ENCODE assay signal across 8 cellular contexts in genomic region chr21:43106965-43107793, GRCh38. TPM values are rescaled to one million over a fixed set of nuclear protein-coding genes. Genes with fewer than 3 reads are reported as not detected.
A peak's percentile ranks its signal among the peaks of the same experiment; 100 is the strongest.
DNase-seq lines count a peak whose midpoint lies in the region; ATAC-seq and TF ChIP-seq lines count a peak whose summit lies in the region.
"Not testable (repeated sequence)": the region's sequence is repeated elsewhere in the genome, so short reads cannot be mapped to it uniquely, and the experiment has no call there.

Gene U2AF1, minus strand, starts transcription at chr21:43107570. Its CDS starts 76 bp downstream, at chr21:43107494.

- not testable (repeated sequence) for H3K27ac Mint-ChIP-seq in CD8-positive, alpha-beta T cell
- peak within 1 kb of the TSS in 1 of 6 donors; percentile 57 for H3K27ac Mint-ChIP-seq in naive B cell

- not testable (repeated sequence) for H3K9me3 Mint-ChIP-seq in CD8-positive, alpha-beta T cell; naive B cell

- TF ChIP-seq POLR2A in gastroesophageal sphincter (IDR thresholded peaks at IDR 0.05): not testable (repeated sequence)

- not testable (repeated sequence) for H3K4me1 ChIP-seq in CD8-positive, alpha-beta T cell (ENCODE audit: insufficient read depth, low read length); SK-N-SH (ENCODE audit: control insufficient read depth in 1 of 2, insufficient read depth in 2 of 2, low read depth in 1 of 2, low read length in 1 of 2); gastroesophageal sphincter

- peak within 1 kb of the TSS; percentile 42 for H3K27ac ChIP-seq in CD8-positive, alpha-beta T cell (ENCODE audit: low read depth, low read length)
- not testable (repeated sequence) for H3K27ac ChIP-seq in SK-N-SH (ENCODE audit: low read depth in 2 of 2, low read length in 1 of 2); adipose tissue (ENCODE audit: low read depth, low read length)
- H3K27ac ChIP-seq in gastroesophageal sphincter: peak within 1 kb of the TSS in 3 of 4 donors; percentile 65 to 87 (median 85)

- POLR2A ChIA-PET in CD8-positive, alpha-beta T cell (lab: Charles Lee); SK-N-SH (lab: Yijun Ruan, JAX): not testable (repeated sequence)

- not testable (repeated sequence) for H3K9me3 ChIP-seq in CD8-positive, alpha-beta T cell (ENCODE audit: low read length); SK-N-SH; gastroesophageal sphincter

- peak within 1 kb of the TSS; percentile 49 for H3K4me3 Mint-ChIP-seq in CD8-positive, alpha-beta T cell
- H3K4me3 Mint-ChIP-seq in naive B cell: peak within 1 kb of the TSS in 4 of 8 donors; percentile 53 to 77 (median 59)

- TF ChIP-seq RAD21 in SK-N-SH (IDR thresholded peaks at IDR 0.05; ENCODE audit: low read length): not testable (repeated sequence)

- H3K4me3 ChIP-seq in CD8-positive, alpha-beta T cell (ENCODE audit: low read depth, low read length): not testable (repeated sequence)
- H3K4me3 ChIP-seq in SK-N-SH (ENCODE audit: low read depth in 2 of 2, low read length in 1 of 2) (peak within 1 kb of the TSS in 1 of 2 experiments; percentile 48; a peak in 2 of 4 replicates), gastroesophageal sphincter (peak within 1 kb of the TSS in 1 of 2 donors; percentile 77)

- H3K4me1 Mint-ChIP-seq in CD8-positive, alpha-beta T cell (ENCODE audit: low read depth); naive B cell: not testable (repeated sequence)

- H3K79me2 ChIP-seq in SK-N-SH (ENCODE audit: insufficient read depth): not testable (repeated sequence)

- H3K27me3 Mint-ChIP-seq in CD8-positive, alpha-beta T cell (ENCODE audit: low read depth); naive B cell: not testable (repeated sequence)

- H2AFZ ChIP-seq in SK-N-SH (ENCODE audit: low read depth): not testable (repeated sequence)

- H3K9me2 ChIP-seq in SK-N-SH: not testable (repeated sequence)

- H3K4me2 ChIP-seq in SK-N-SH: not testable (repeated sequence)

- H3K36me3 Mint-ChIP-seq in CD8-positive, alpha-beta T cell; naive B cell: not testable (repeated sequence)

- CTCF ChIA-PET in CD8-positive, alpha-beta T cell (lab: Charles Lee); SK-N-SH (lab: Yijun Ruan, JAX): not testable (repeated sequence)

- peak; percentile 93 for ATAC-seq in CD8-positive, alpha-beta T cell
- peak; percentile 66 for ATAC-seq in GM21423 (IDR thresholded peaks at IDR 0.05; ENCODE audit: unreplicated experiment)
- peak; percentile 64 for ATAC-seq in HG03196 (IDR thresholded peaks at IDR 0.05; ENCODE audit: unreplicated experiment)
- peak; percentile 99 for ATAC-seq in gastroesophageal sphincter
- ATAC-seq in naive B cell (ENCODE audit: low read depth in 2 of 2): peak; percentile 86 to 91

- not testable (repeated sequence) for H3F3A ChIP-seq in SK-N-SH (replicated peaks; ENCODE audit: insufficient read depth)

- H3K9ac ChIP-seq in SK-N-SH: peak within 1 kb of the TSS; percentile 41; the same call in 1 of the 2 replicates

- intact Hi-C loops in CD8-positive, alpha-beta T cell (cut with DNase I, micrococcal nuclease): not testable (repeated sequence)

- not testable (repeated sequence) for H3K36me3 ChIP-seq in CD8-positive, alpha-beta T cell (ENCODE audit: insufficient read depth, low read length); SK-N-SH (replicated peaks in 1 of 2; ENCODE audit: control insufficient read depth in 1 of 2, insufficient read depth in 2 of 2, low read length in 1 of 2); gastroesophageal sphincter

- peak in 5 of 7 experiments; percentile 39 to 77 (median 68) for DNase-seq in CD8-positive, alpha-beta T cell
- DNase-seq in SK-N-SH (peak; percentile 9), naive B cell (peak; percentile 54)
- DNase-seq in stimulated activated CD4-positive, alpha-beta T cell treated with anti-CD3 and anti-CD28 coated beads, TNF-alpha, amount 100 ng/mL, for 24 hours (ENCODE audit: low read depth in 3 of 3): peak; percentile 33 to 76 (median 51)

- H3K27me3 ChIP-seq in CD8-positive, alpha-beta T cell (ENCODE audit: insufficient read depth, low read length); SK-N-SH (ENCODE audit: insufficient read depth); gastroesophageal sphincter: not testable (repeated sequence)

- TF ChIP-seq CTCF in CD8-positive, alpha-beta T cell (IDR thresholded peaks at IDR 0.05); SK-N-SH (IDR thresholded peaks at IDR 0.05); gastroesophageal sphincter (IDR thresholded peaks at IDR 0.05): not testable (repeated sequence)

- no CpG with 5 or more reads among the region's 107 CpGs for whole genome bisulfite sequencing in SK-N-SH (ENCODE audit: low lambda C conversion rate)
- WGBS in adipose tissue, 3 donors: 1% methylated on average over 23 of the region's 107 CpGs; no CpG with 5 or more reads in 2 of the 3 donors
- no CpG with 5 or more reads among the region's 107 CpGs for WGBS in gastroesophageal sphincter (ENCODE audit: low coverage in 1 of 2), 2 donors

- TF ChIP-seq EP300 in SK-N-SH (IDR thresholded peaks at IDR 0.05; ENCODE audit: borderline replicate concordance in 1 of 2, low read depth in 1 of 2, low read length in 1 of 2); gastroesophageal sphincter (IDR thresholded peaks at IDR 0.05): not testable (repeated sequence)

- H4K20me1 ChIP-seq in SK-N-SH (ENCODE audit: insufficient read depth): not testable (repeated sequence)

RNA-seq across cellular contexts. Expression of gene U2AF1, which starts in this region (rescaled TPM):
- total RNA-seq in CD8-positive, alpha-beta T cell: 100 to 1,000 TPM; 148 to 161 TPM
- 130 and 206 TPM in 2 replicates for polyA plus RNA-seq in SK-N-SH (2012; rRNA removed)
- 157 and 169 TPM in 2 replicates for polyA plus RNA-seq in SK-N-SH (2012; cell fraction: cytosol; rRNA removed)
- 123 and 141 TPM in 2 replicates for polyA plus RNA-seq in SK-N-SH (2012; cell fraction: nucleus; rRNA removed)
- 10 to 100 TPM; 20.0 to 73.5 (median 32.0) TPM for polyA plus RNA-seq in adipose tissue
- total RNA-seq in gastroesophageal sphincter: 10 to 100 TPM; 26.6 to 49.5 (median 41.4) TPM
- polyA plus RNA-seq in naive B cell (ENCODE audit: low read depth in 6 of 6): 10 to 100 TPM; 49.8 to 87.0 (median 75.0) TPM

Comparison
In these comparisons a context has a peak if more than half of its experiments do, and no peak if none do; other contexts are left out.
1. DNase-seq: peak in every context shown above with its lines; median percentile 68 in CD8-positive, alpha-beta T cell; 54 in naive B cell; 51 in stimulated activated CD4-positive, alpha-beta T cell treated with anti-CD3 and anti-CD28 coated beads, TNF-alpha, amount 100 ng/mL, for 24 hours; 9 in SK-N-SH.